28 cellular contexts compared by ENCODE assay signal in genomic region chr5:1172007-1172581, GRCh38. TPM values are rescaled to one million over a fixed set of nuclear protein-coding genes. Genes with fewer than 3 reads are reported as not detected.
"Had no signal": no experiment of that assay in that cellular context is flagged by ENCODE, and none has a peak within 500 bp of the region (broad histone marks: within the 10 kb centered on the region; RNA-seq: fewer than 3 reads in every experiment).

No MANE protein-coding gene starts in this region.

- H3K4me3 Mint-ChIP-seq: activated CD4-positive, alpha-beta T cell treated with anti-CD3 and anti-CD28 coated beads, Interleukin-2, amount 10 ng/mL, durations not matched to agents 7 days and 5 days; activated T-helper 1 cell treated with anti-CD3 and anti-CD28 coated beads, Interleukin-12 subunit alpha, Interleukin-12 subunit beta, Interleukin-2, Interleukin-4 antibody, amounts not matched to agents 30 ng/mL and 10 ng/mL and 1 ng/mL, durations not matched to agents 14 hours and 24 hours and 36 hours had no signal

- H3K9me3 Mint-ChIP-seq: activated CD4-positive, alpha-beta T cell treated with anti-CD3 and anti-CD28 coated beads, Interleukin-2, amount 10 ng/mL, durations not matched to agents 7 days and 5 days; activated CD8-positive, alpha-beta T cell treated with anti-CD3 and anti-CD28 coated beads for 36 hours; activated T-helper 1 cell treated with anti-CD3 and anti-CD28 coated beads, Interleukin-12 subunit alpha, Interleukin-12 subunit beta, Interleukin-2, Interleukin-4 antibody, amounts not matched to agents 30 ng/mL and 10 ng/mL and 1 ng/mL, durations not matched to agents 14 hours and 24 hours and 36 hours; immature natural killer cell; naive thymus-derived CD8-positive, alpha-beta T cell had no signal

- DNase-seq: activated CD4-positive, CD25-positive, alpha-beta regulatory T cell; activated gamma-delta T cell; activated naive CD4-positive, alpha-beta T cell treated with anti-CD3 and anti-CD28 coated beads, Interleukin-2, amount 50 U/mL, for 16 hours; activated T-cell treated with anti-CD3 and anti-CD28 coated beads for 4 hours; brain microvascular endothelial cell; central memory CD4-positive, alpha-beta T cell; effector memory CD4-positive, alpha-beta T cell; kidney glomerular epithelial cell; mesendoderm; small intestine; stimulated activated CD4-positive, alpha-beta T cell treated with anti-CD3 and anti-CD28 coated beads, Interleukin-2, amount 100 ng/mL, for 24 hours; T-helper 17 cell; thyroid gland; upper lobe of right lung had no signal

- H3K27ac Mint-ChIP-seq: activated CD4-positive, alpha-beta T cell treated with anti-CD3 and anti-CD28 coated beads, Interleukin-2, amount 10 ng/mL, durations not matched to agents 7 days and 5 days; activated T-helper 1 cell treated with anti-CD3 and anti-CD28 coated beads, Interleukin-12 subunit alpha, Interleukin-12 subunit beta, Interleukin-2, Interleukin-4 antibody, amounts not matched to agents 30 ng/mL and 10 ng/mL and 1 ng/mL, durations not matched to agents 14 hours and 24 hours and 36 hours; T-helper 17 cell had no signal

- H3K36me3 Mint-ChIP-seq: activated CD8-positive, alpha-beta memory T cell treated with anti-CD3 and anti-CD28 coated beads, Interleukin-2, amount 10 ng/mL, durations not matched to agents 7 days and 5 days; immature natural killer cell; naive thymus-derived CD8-positive, alpha-beta T cell had no signal

- ATAC-seq: pancreas, sciatic nerve, T-helper 17 cell, upper lobe of right lung had no signal

RNA-seq across cellular contexts. Expression of gene SLC6A19, which starts 29.3 kb away (rescaled TPM):
- total RNA-seq: activated CD4-positive, alpha-beta T cell treated with anti-CD3 and anti-CD28 coated beads, Interleukin-2, amount 10 ng/mL, durations not matched to agents 7 days and 5 days; activated CD8-positive, alpha-beta memory T cell treated with anti-CD3 and anti-CD28 coated beads, Interleukin-2, amount 10 ng/mL, durations not matched to agents 7 days and 5 days; activated CD8-positive, alpha-beta T cell treated with anti-CD3 and anti-CD28 coated beads for 36 hours; activated T-helper 1 cell treated with anti-CD3 and anti-CD28 coated beads, Interleukin-12 subunit alpha, Interleukin-12 subunit beta, Interleukin-2, Interleukin-4 antibody, amounts not matched to agents 30 ng/mL and 10 ng/mL and 1 ng/mL, durations not matched to agents 14 hours and 24 hours and 36 hours; ascending aorta; dermis microvascular lymphatic vessel endothelial cell; foreskin keratinocyte; lower leg skin; naive thymus-derived CD8-positive, alpha-beta T cell; subcutaneous adipose tissue; T-helper 17 cell; thyroid gland; upper lobe of right lung had no signal

RNA-seq across cellular contexts. Expression of gene SLC6A18, which starts 53.1 kb away (rescaled TPM):
- total RNA-seq: activated CD4-positive, alpha-beta T cell treated with anti-CD3 and anti-CD28 coated beads, Interleukin-2, amount 10 ng/mL, durations not matched to agents 7 days and 5 days; activated CD8-positive, alpha-beta memory T cell treated with anti-CD3 and anti-CD28 coated beads, Interleukin-2, amount 10 ng/mL, durations not matched to agents 7 days and 5 days; activated CD8-positive, alpha-beta T cell treated with anti-CD3 and anti-CD28 coated beads for 36 hours; activated T-helper 1 cell treated with anti-CD3 and anti-CD28 coated beads, Interleukin-12 subunit alpha, Interleukin-12 subunit beta, Interleukin-2, Interleukin-4 antibody, amounts not matched to agents 30 ng/mL and 10 ng/mL and 1 ng/mL, durations not matched to agents 14 hours and 24 hours and 36 hours; ascending aorta; dermis microvascular lymphatic vessel endothelial cell; foreskin keratinocyte; hepatocyte; lower leg skin; naive thymus-derived CD8-positive, alpha-beta T cell; pancreas; sciatic nerve; subcutaneous adipose tissue; T-helper 17 cell; thyroid gland; upper lobe of right lung had no signal
